ENCODE assay signal across 8 cellular contexts in the genomic region with DNA sequence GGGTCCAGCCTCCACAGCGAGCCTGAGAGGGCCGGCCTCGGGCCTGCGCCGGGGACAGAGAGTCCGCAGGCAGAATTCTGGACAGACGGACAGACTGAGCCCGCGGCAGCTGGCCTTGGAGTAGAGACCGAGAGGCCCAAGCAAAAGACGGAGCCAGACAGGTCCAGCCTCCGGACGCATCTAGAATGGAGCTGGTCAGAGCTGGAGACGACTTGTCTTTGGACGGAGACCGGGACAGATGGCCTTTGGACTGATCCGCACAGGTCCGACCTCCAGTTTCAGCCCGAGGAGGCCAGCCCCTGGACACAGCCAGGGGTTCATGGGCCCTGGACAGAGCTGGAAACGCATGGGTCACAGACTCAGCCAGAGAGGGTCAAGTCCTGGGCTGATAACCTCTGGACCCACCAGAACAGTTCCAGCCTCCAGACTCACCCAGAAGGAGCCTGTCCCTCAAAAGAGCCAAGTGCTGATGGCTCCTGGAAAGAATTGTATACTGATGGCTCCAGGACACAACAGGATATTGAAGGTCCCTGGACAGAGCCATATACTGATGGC. TPM values are rescaled to one million over a fixed set of nuclear protein-coding genes. Genes with fewer than 3 reads are reported as not detected.
A peak's percentile ranks its signal among the peaks of the same experiment; 100 is the strongest.
DNase-seq lines count a peak whose midpoint lies in the region; ATAC-seq and TF ChIP-seq lines count a peak whose summit lies in the region.

No MANE protein-coding gene starts in this region.

- H3K9me3 ChIP-seq in A673 (ENCODE audit: low read depth, low read length, poor library complexity, severe bottlenecking) (no peaks in the 10 kb centered on the region), HAP-1 (no peaks in the 10 kb centered on the region; the same call in 1 of the 2 replicates), stomach smooth muscle (ENCODE audit: control insufficient read depth in 2 of 2, low read length in 2 of 2) (no peaks in the 10 kb centered on the region)

- POLR2A ChIA-PET in A673 (lab: Charles Lee; ENCODE audit: low non-redundant PET) = no interaction called here

- CTCF ChIA-PET in A673 (lab: Charles Lee) = no interaction called here

- peaks cover 3% of the 10 kb centered on the region for H3K36me3 ChIP-seq in A673 (ENCODE audit: insufficient read depth, low read length, poor library complexity, severe bottlenecking)
- peaks cover 7% of the 10 kb centered on the region for H3K36me3 ChIP-seq in HAP-1 (replicated peaks)
- H3K36me3 ChIP-seq in stomach smooth muscle (ENCODE audit: control insufficient read depth in 2 of 2, insufficient read depth in 2 of 2, low read length in 2 of 2) = peaks cover 0 to 2% of the 10 kb centered on the region in 2 donors

- no peak overlapping the region for H3K27ac Mint-ChIP-seq in activated naive CD8-positive, alpha-beta T cell treated with anti-CD3 and anti-CD28 coated beads, Interleukin-2, amount 50 U/mL, for 24 hours

- peak overlapping the region; percentile 68 for H3K4me3 ChIP-seq in A673 (ENCODE audit: low read depth, low read length, poor library complexity, severe bottlenecking)
- peak overlapping the region; percentile 62 for H3K4me3 ChIP-seq in HAP-1
- H3K4me3 ChIP-seq in stomach smooth muscle (ENCODE audit: low read length in 2 of 2) = peak overlapping the region; percentile 97 to 99

- no peaks in the 10 kb centered on the region for H3K9me3 Mint-ChIP-seq in activated naive CD8-positive, alpha-beta T cell treated with anti-CD3 and anti-CD28 coated beads, Interleukin-2, amount 50 U/mL, for 24 hours

- in situ Hi-C loops in HAP-1 (cut with MboI; ENCODE audit: low sequenced_read_pairs) = no loop called here

- H3K4me3 Mint-ChIP-seq in activated naive CD8-positive, alpha-beta T cell treated with anti-CD3 and anti-CD28 coated beads, Interleukin-2, amount 50 U/mL, for 24 hours = peak overlapping the region; percentile 86

- peaks cover 12% of the 10 kb centered on the region for H3K36me3 Mint-ChIP-seq in activated naive CD8-positive, alpha-beta T cell treated with anti-CD3 and anti-CD28 coated beads, Interleukin-2, amount 50 U/mL, for 24 hours (ENCODE audit: low read depth)

- H3K9ac ChIP-seq in stomach smooth muscle (ENCODE audit: low read length in 2 of 2) = peak overlapping the region; percentile 97 to 98

- no peaks in the 10 kb centered on the region for H3K27me3 Mint-ChIP-seq in activated naive CD8-positive, alpha-beta T cell treated with anti-CD3 and anti-CD28 coated beads, Interleukin-2, amount 50 U/mL, for 24 hours

- peaks cover 72% of the 10 kb centered on the region for H3K4me1 Mint-ChIP-seq in activated naive CD8-positive, alpha-beta T cell treated with anti-CD3 and anti-CD28 coated beads, Interleukin-2, amount 50 U/mL, for 24 hours

- intact Hi-C loops in A673 (cut with micrococcal nuclease; ENCODE audit: unreplicated experiment) = loop anchor here (10.0 kb wide), 1 partner anchor 87 kb away; no protein-coding TSS in a partner anchor

- no peak for ATAC-seq in activated naive CD8-positive, alpha-beta T cell treated with anti-CD3 and anti-CD28 coated beads, Interleukin-2, amount 50 U/mL, for 24 hours

- TF ChIP-seq CTCF in A673 (conservative IDR thresholded peaks at IDR 0.05; ENCODE audit: low read depth, low read length) = no peak

- DNase-seq in A673 (ENCODE audit: low spot score) = no peak
- no peak for DNase-seq in HAP-1 (ENCODE audit: low spot score in 2 of 2)
- DNase-seq in activated naive CD8-positive, alpha-beta T cell treated with anti-CD3 and anti-CD28 coated beads, Interleukin-2, amount 50 U/mL, for 24 hours = peak; percentile 18
- peak; percentile 64 for DNase-seq in iris pigment epithelial cell (ENCODE audit: low read depth)
- no peak for DNase-seq in stimulated activated CD4-positive, alpha-beta T cell treated with anti-CD3 and anti-CD28 coated beads, Interleukin-2, amount 100 ng/mL, for 24 hours
- DNase-seq in stimulated activated CD4-positive, alpha-beta T cell treated with anti-CD3 and anti-CD28 coated beads, Interleukin-4, amount 100 ng/mL, for 4 hours = no peak
- DNase-seq in NCI-H510A treated with DMSO at 0.1 percent for 48 hours (lab: John Stamatoyannopoulos, UW) = no peak

- peaks cover 39% of the 10 kb centered on the region for H3K4me1 ChIP-seq in A673 (ENCODE audit: insufficient read depth, low read length, poor library complexity, severe bottlenecking)
- peaks cover 15% of the 10 kb centered on the region for H3K4me1 ChIP-seq in HAP-1
- H3K4me1 ChIP-seq in stomach smooth muscle (ENCODE audit: control insufficient read depth, insufficient read depth, low read length) = peaks cover 67% of the 10 kb centered on the region

- BruUV-seq in A673 (replicated peaks; lab: Mats Ljungman, UMichigan) = no TSS peak

- peak overlapping the region; percentile 80 for H3K27ac ChIP-seq in A673 (ENCODE audit: low read depth, low read length, poor library complexity, severe bottlenecking)
- H3K27ac ChIP-seq in stomach smooth muscle (ENCODE audit: low read length) = peak overlapping the region; percentile 100

- H3K27me3 ChIP-seq in A673 (replicated peaks; ENCODE audit: insufficient read depth, low read depth, low read length, poor library complexity) (no peaks in the 10 kb centered on the region), HAP-1 (ENCODE audit: low read depth) (no peaks in the 10 kb centered on the region), stomach smooth muscle (ENCODE audit: control insufficient read depth in 1 of 2, insufficient read depth in 2 of 2, low read length in 2 of 2) (no peaks in the 10 kb centered on the region)

RNA-seq across cellular contexts. Expression of a gene that starts 0.5 kb away (rescaled TPM):
- 7.2 and 8.5 TPM in 2 replicates for total RNA-seq in A673 (2021)

RNA-seq across cellular contexts. Expression of a gene that starts 0.7 kb away (rescaled TPM):
- 34.1 and 38.8 TPM in 2 replicates for total RNA-seq in A673 (2021)

RNA-seq across cellular contexts. Expression of a gene that starts 27.0 kb away (rescaled TPM):
- total RNA-seq in A673 (2021) = 38.4 and 49.3 TPM in 2 replicates

RNA-seq across cellular contexts. Expression of a gene that starts 32.9 kb away (rescaled TPM):
- 17.1 and 20.8 TPM in 2 replicates for total RNA-seq in A673 (2021)

RNA-seq across cellular contexts. Expression of a gene that starts 33.6 kb away (rescaled TPM):
- total RNA-seq in A673 (2021) = 167 and 179 TPM in 2 replicates

Comparison
In these comparisons a context has a peak if more than half of its experiments do, and no peak if none do; other contexts are left out.
1. DNase-seq: peak in activated naive CD8-positive, alpha-beta T cell treated with anti-CD3 and anti-CD28 coated beads, Interleukin-2, amount 50 U/mL, for 24 hours (single experiment) and iris pigment epithelial cell (single experiment); none in A673 (single experiment), HAP-1 (0 of 2), stimulated activated CD4-positive, alpha-beta T cell treated with anti-CD3 and anti-CD28 coated beads, Interleukin-2, amount 100 ng/mL, for 24 hours (0 of 2), stimulated activated CD4-positive, alpha-beta T cell treated with anti-CD3 and anti-CD28 coated beads, Interleukin-4, amount 100 ng/mL, for 4 hours (0 of 2) and NCI-H510A treated with DMSO at 0.1 percent for 48 hours (single experiment).
2. Peak in every context shown above with its lines, with median percentiles within 50 percentile points of each other: H3K4me3 ChIP-seq.